Comparison of ENCODE assay signal across 1 cellular context in the genomic region with DNA sequence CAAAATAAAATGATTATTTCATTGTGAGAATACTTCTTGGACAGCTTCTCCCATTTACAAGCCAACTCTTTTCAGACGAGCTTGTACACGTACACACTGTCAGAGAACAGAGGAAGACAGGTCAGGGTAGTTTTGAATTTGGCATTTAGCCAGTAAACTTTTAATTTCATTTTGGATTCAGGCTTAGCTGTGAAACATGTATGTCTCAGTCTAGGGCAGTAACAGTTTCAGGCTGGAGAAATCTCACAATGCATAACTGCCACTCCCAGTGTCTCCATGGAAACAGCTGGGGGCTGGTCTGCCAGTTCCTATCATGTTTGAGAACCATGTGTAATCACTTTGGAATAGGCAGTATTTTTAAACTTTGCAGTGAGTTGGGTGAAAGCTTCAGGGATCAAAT.
TF ChIP-seq lines count a peak whose summit lies in the region.

No MANE protein-coding gene starts in this region.

TF ChIP-seq in K562, 482 proteins besides CTCF, POLR2A, EP300 and RAD21 (continued from another document):
- TF ChIP-seq TOE1 (IDR thresholded peaks at IDR 0.05; ENCODE audit: borderline replicate concordance): no peak
- no peak for TF ChIP-seq TOE1 (CRISPR knock-in tag; IDR thresholded peaks at IDR 0.05; ENCODE audit: borderline replicate concordance, low read depth)
- no peak for TF ChIP-seq SETDB1 (IDR thresholded peaks at IDR 0.05; ENCODE audit: low read length)
- TF ChIP-seq CXXC5 (CRISPR knock-in tag; IDR thresholded peaks at IDR 0.05): no peak
- no peak for TF ChIP-seq ZNF444 (CRISPR knock-in tag; IDR thresholded peaks at IDR 0.05)
- TF ChIP-seq, protein P1, sequence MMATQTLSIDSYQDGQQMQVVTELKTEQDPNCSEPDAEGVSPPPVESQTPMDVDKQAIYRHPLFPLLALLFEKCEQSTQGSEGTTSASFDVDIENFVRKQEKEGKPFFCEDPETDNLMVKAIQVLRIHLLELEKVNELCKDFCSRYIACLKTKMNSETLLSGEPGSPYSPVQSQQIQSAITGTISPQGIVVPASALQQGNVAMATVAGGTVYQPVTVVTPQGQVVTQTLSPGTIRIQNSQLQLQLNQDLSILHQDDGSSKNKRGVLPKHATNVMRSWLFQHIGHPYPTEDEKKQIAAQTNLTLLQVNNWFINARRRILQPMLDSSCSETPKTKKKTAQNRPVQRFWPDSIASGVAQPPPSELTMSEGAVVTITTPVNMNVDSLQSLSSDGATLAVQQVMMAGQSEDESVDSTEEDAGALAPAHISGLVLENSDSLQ (IDR thresholded peaks at IDR 0.05): peak; percentile 93
- no peak for TF ChIP-seq SREBF1 (IDR thresholded peaks at IDR 0.05; ENCODE audit: borderline replicate concordance, low read depth, low read length)
- no peak for TF ChIP-seq SP2 (IDR thresholded peaks at IDR 0.05; ENCODE audit: extremely low read depth, low read depth, low read length, poor library complexity, severe bottlenecking)
- TF ChIP-seq, protein P2, sequence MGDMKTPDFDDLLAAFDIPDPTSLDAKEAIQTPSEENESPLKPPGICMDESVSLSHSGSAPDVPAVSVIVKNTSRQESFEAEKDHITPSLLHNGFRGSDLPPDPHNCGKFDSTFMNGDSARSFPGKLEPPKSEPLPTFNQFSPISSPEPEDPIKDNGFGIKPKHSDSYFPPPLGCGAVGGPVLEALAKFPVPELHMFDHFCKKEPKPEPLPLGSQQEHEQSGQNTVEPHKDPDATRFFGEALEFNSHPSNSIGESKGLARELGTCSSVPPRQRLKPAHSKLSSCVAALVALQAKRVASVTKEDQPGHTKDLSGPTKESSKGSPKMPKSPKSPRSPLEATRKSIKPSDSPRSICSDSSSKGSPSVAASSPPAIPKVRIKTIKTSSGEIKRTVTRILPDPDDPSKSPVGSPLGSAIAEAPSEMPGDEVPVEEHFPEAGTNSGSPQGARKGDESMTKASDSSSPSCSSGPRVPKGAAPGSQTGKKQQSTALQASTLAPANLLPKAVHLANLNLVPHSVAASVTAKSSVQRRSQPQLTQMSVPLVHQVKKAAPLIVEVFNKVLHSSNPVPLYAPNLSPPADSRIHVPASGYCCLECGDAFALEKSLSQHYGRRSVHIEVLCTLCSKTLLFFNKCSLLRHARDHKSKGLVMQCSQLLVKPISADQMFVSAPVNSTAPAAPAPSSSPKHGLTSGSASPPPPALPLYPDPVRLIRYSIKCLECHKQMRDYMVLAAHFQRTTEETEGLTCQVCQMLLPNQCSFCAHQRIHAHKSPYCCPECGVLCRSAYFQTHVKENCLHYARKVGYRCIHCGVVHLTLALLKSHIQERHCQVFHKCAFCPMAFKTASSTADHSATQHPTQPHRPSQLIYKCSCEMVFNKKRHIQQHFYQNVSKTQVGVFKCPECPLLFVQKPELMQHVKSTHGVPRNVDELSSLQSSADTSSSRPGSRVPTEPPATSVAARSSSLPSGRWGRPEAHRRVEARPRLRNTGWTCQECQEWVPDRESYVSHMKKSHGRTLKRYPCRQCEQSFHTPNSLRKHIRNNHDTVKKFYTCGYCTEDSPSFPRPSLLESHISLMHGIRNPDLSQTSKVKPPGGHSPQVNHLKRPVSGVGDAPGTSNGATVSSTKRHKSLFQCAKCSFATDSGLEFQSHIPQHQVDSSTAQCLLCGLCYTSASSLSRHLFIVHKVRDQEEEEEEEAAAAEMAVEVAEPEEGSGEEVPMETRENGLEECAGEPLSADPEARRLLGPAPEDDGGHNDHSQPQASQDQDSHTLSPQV (IDR thresholded peaks at IDR 0.05): no peak
- no peak for TF ChIP-seq KDM5B (IDR thresholded peaks at IDR 0.05; ENCODE audit: insufficient replicate concordance, low read depth, low read length)
- TF ChIP-seq, protein P3, sequence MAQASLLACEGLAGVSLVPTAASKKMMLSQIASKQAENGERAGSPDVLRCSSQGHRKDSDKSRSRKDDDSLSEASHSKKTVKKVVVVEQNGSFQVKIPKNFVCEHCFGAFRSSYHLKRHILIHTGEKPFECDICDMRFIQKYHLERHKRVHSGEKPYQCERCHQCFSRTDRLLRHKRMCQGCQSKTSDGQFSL (CRISPR knock-in tag; IDR thresholded peaks at IDR 0.05): no peak
- TF ChIP-seq, protein P3 (tag; IDR thresholded peaks at IDR 0.05): no peak
- TF ChIP-seq LEF1 (IDR thresholded peaks at IDR 0.05): no peak
- TF ChIP-seq NFIC (IDR thresholded peaks at IDR 0.05): peak; percentile 81
- TF ChIP-seq IRF2 (CRISPR knock-in tag; IDR thresholded peaks at IDR 0.05): no peak
- TF ChIP-seq BRF1 (IDR thresholded peaks at IDR 0.05; ENCODE audit: borderline replicate concordance, extremely low read depth, insufficient read length): no peak
- no peak for TF ChIP-seq KAT7 (CRISPR knock-in tag; IDR thresholded peaks at IDR 0.05; ENCODE audit: borderline replicate concordance)
- TF ChIP-seq CC2D1A (IDR thresholded peaks at IDR 0.05): no peak
- peak; percentile 69; the same call in 1 of the 2 replicates for TF ChIP-seq NFIX (CRISPR knock-in tag; IDR thresholded peaks at IDR 0.05; ENCODE audit: low read depth)
- TF ChIP-seq MCM5 (IDR thresholded peaks at IDR 0.05; ENCODE audit: low read depth): no peak
TF ChIP-seq in K562: peak in this region for 5.
